Comparison of ENCODE assay signal across 17 cellular contexts in genomic region chr12:101038289-101038871, GRCh38.
DNase-seq lines count a peak whose midpoint lies in the region; ATAC-seq and TF ChIP-seq lines count a peak whose summit lies in the region.
"Had no signal": no experiment of that assay in that cellular context is flagged by ENCODE, and none has a peak within 500 bp of the region (broad histone marks: within the 10 kb centered on the region; RNA-seq: fewer than 3 reads in every experiment).

No MANE protein-coding gene starts in this region.

- no peak overlapping the region for H3K4me3 ChIP-seq in esophagus squamous epithelium
- H3K4me3 ChIP-seq: A549, SJSA1, smooth muscle cell had no signal

- no peaks in the 10 kb centered on the region for H3K36me3 ChIP-seq in esophagus squamous epithelium
- H3K36me3 ChIP-seq: SJSA1 had no signal

- no peak overlapping the region for H3K4me3 Mint-ChIP-seq in activated CD4-positive, alpha-beta T cell treated with anti-CD3 and anti-CD28 coated beads for 36 hours
- H3K4me3 Mint-ChIP-seq in activated CD4-positive, alpha-beta T cell treated with anti-CD3 and anti-CD28 coated beads, Interleukin-2, amount 10 ng/mL, durations not matched to agents 7 days and 5 days = no peak overlapping the region
- H3K4me3 Mint-ChIP-seq: brain, neural crest cell, type B pancreatic cell had no signal

- peaks cover 7% of the 10 kb centered on the region for H3K9me3 Mint-ChIP-seq in activated CD4-positive, alpha-beta T cell treated with anti-CD3 and anti-CD28 coated beads for 36 hours (ENCODE audit: low read depth)
- H3K9me3 Mint-ChIP-seq in activated CD4-positive, alpha-beta T cell treated with anti-CD3 and anti-CD28 coated beads, Interleukin-2, amount 10 ng/mL, durations not matched to agents 7 days and 5 days = no peaks in the 10 kb centered on the region
- H3K9me3 Mint-ChIP-seq: neural crest cell had no signal

- no peaks in the 10 kb centered on the region for H3K4me1 ChIP-seq in esophagus squamous epithelium
- H3K4me1 ChIP-seq: A549, SJSA1 had no signal

- peak; percentile 40 for DNase-seq in activated CD4-positive, alpha-beta T cell treated with anti-CD3 and anti-CD28 coated beads for 36 hours
- DNase-seq in activated CD4-positive, alpha-beta T cell treated with anti-CD3 and anti-CD28 coated beads, Interleukin-2, amount 10 ng/mL, durations not matched to agents 7 days and 5 days = no peak
- DNase-seq in iris pigment epithelial cell (ENCODE audit: low read depth) (peak; percentile 60), esophagus squamous epithelium (lab: John Stamatoyannopoulos, UW) (no peak), nucleus accumbens (lab: John Stamatoyannopoulos, UW) (no peak)
- no peak for DNase-seq in NK-92 treated with Interleukin-12 subunit alpha and Interleukin-12 subunit beta, amount 100 ng/mL, for 24 hours (lab: John Stamatoyannopoulos, UW)
- DNase-seq: hippocampal formation, left ventricle myocardium superior, NCI-H1417 treated with DMSO at 0.1 percent for 48 hours had no signal

- no peaks in the 10 kb centered on the region for H3K4me1 Mint-ChIP-seq in activated CD4-positive, alpha-beta T cell treated with anti-CD3 and anti-CD28 coated beads for 36 hours
- H3K4me1 Mint-ChIP-seq in activated CD4-positive, alpha-beta T cell treated with anti-CD3 and anti-CD28 coated beads, Interleukin-2, amount 10 ng/mL, durations not matched to agents 7 days and 5 days = no peaks in the 10 kb centered on the region
- H3K4me1 Mint-ChIP-seq: brain, neural crest cell had no signal

- H3K27me3 ChIP-seq in esophagus squamous epithelium = no peaks in the 10 kb centered on the region
- H3K27me3 ChIP-seq: SJSA1 had no signal

- no peaks in the 10 kb centered on the region for H3K36me3 Mint-ChIP-seq in activated CD4-positive, alpha-beta T cell treated with anti-CD3 and anti-CD28 coated beads for 36 hours (ENCODE audit: low read depth)
- no peaks in the 10 kb centered on the region for H3K36me3 Mint-ChIP-seq in activated CD4-positive, alpha-beta T cell treated with anti-CD3 and anti-CD28 coated beads, Interleukin-2, amount 10 ng/mL, durations not matched to agents 7 days and 5 days (ENCODE audit: low read depth)
- H3K36me3 Mint-ChIP-seq: brain, type B pancreatic cell had no signal

- no peaks in the 10 kb centered on the region for H3K9me3 ChIP-seq in esophagus squamous epithelium
- H3K9me3 ChIP-seq: A549, SJSA1 had no signal

- H3K27ac ChIP-seq in esophagus squamous epithelium = no peak overlapping the region
- H3K27ac ChIP-seq: A549, SJSA1 had no signal

- POLR2A ChIA-PET in activated CD4-positive, alpha-beta T cell treated with anti-CD3 and anti-CD28 coated beads for 36 hours (lab: Charles Lee) = no interaction called here
- POLR2A ChIA-PET in activated CD4-positive, alpha-beta T cell treated with anti-CD3 and anti-CD28 coated beads, Interleukin-2, amount 10 ng/mL, durations not matched to agents 7 days and 5 days (lab: Charles Lee) = no interaction called here

- WGBS in esophagus squamous epithelium, 2 donors = 19 to 36% methylated on average over 1 to 2 of the region's 2 CpGs

- no peak overlapping the region for H3K27ac Mint-ChIP-seq in activated CD4-positive, alpha-beta T cell treated with anti-CD3 and anti-CD28 coated beads for 36 hours
- no peak overlapping the region for H3K27ac Mint-ChIP-seq in activated CD4-positive, alpha-beta T cell treated with anti-CD3 and anti-CD28 coated beads, Interleukin-2, amount 10 ng/mL, durations not matched to agents 7 days and 5 days
- H3K27ac Mint-ChIP-seq: brain, type B pancreatic cell had no signal

- CTCF ChIA-PET in activated CD4-positive, alpha-beta T cell treated with anti-CD3 and anti-CD28 coated beads for 36 hours (lab: Charles Lee) = no interaction called here
- CTCF ChIA-PET in activated CD4-positive, alpha-beta T cell treated with anti-CD3 and anti-CD28 coated beads, Interleukin-2, amount 10 ng/mL, durations not matched to agents 7 days and 5 days (lab: Charles Lee) = no interaction called here

- H3K27me3 Mint-ChIP-seq in activated CD4-positive, alpha-beta T cell treated with anti-CD3 and anti-CD28 coated beads for 36 hours = no peaks in the 10 kb centered on the region
- no peaks in the 10 kb centered on the region for H3K27me3 Mint-ChIP-seq in activated CD4-positive, alpha-beta T cell treated with anti-CD3 and anti-CD28 coated beads, Interleukin-2, amount 10 ng/mL, durations not matched to agents 7 days and 5 days
- H3K27me3 Mint-ChIP-seq: brain, type B pancreatic cell had no signal

- no peak for TF ChIP-seq CTCF in esophagus squamous epithelium (IDR thresholded peaks at IDR 0.05)

- no peak for TF ChIP-seq POLR2A in esophagus squamous epithelium (IDR thresholded peaks at IDR 0.05)

- peak; percentile 91 for ATAC-seq in activated CD4-positive, alpha-beta T cell treated with anti-CD3 and anti-CD28 coated beads for 36 hours
- ATAC-seq in GM21717 (IDR thresholded peaks at IDR 0.05; ENCODE audit: unreplicated experiment) (peak; percentile 82), HG03565 (IDR thresholded peaks at IDR 0.05; ENCODE audit: unreplicated experiment) (peak; percentile 65)
- ATAC-seq: A549, left ventricle myocardium superior had no signal

- intact Hi-C loops in activated CD4-positive, alpha-beta T cell treated with anti-CD3 and anti-CD28 coated beads for 36 hours (cut with DNase I, micrococcal nuclease) = no loop called here
- intact Hi-C loops in esophagus squamous epithelium (cut with DNase I) = no loop called here

Comparison
In these comparisons a context has a peak if more than half of its experiments do, and no peak if none do; other contexts are left out.
1. DNase-seq: peak in activated CD4-positive, alpha-beta T cell treated with anti-CD3 and anti-CD28 coated beads for 36 hours (single experiment) and iris pigment epithelial cell (single experiment); none in activated CD4-positive, alpha-beta T cell treated with anti-CD3 and anti-CD28 coated beads, Interleukin-2, amount 10 ng/mL, durations not matched to agents 7 days and 5 days (single experiment), esophagus squamous epithelium (single experiment), nucleus accumbens (0 of 56) and NK-92 treated with Interleukin-12 subunit alpha and Interleukin-12 subunit beta, amount 100 ng/mL, for 24 hours (single experiment).
2. Peak in every context shown above with its lines, with median percentiles within 50 percentile points of each other: ATAC-seq.